ENCODE assay signal across 1 cellular context in genomic region chr3:121870710-121871109, GRCh38.
TF ChIP-seq lines count a peak whose summit lies in the region.

No MANE protein-coding gene starts in this region.

TF ChIP-seq in IMR-90, 13 proteins besides CTCF, POLR2A, EP300 and RAD21:
- TF ChIP-seq CEBPB (IDR thresholded peaks at IDR 0.05; ENCODE audit: low read depth, low read length) (no peak), BHLHE40 (IDR thresholded peaks at IDR 0.05; ENCODE audit: low read depth, low read length) (no peak), ELK1 (IDR thresholded peaks at IDR 0.05; ENCODE audit: borderline replicate concordance, low read depth, low read length) (no peak), RCOR1 (IDR thresholded peaks at IDR 0.05; ENCODE audit: insufficient replicate concordance, low read length) (no peak), CHD1 (IDR thresholded peaks at IDR 0.05; ENCODE audit: low read depth, low read length) (no peak), NFE2L2 (IDR thresholded peaks at IDR 0.05; ENCODE audit: low read depth, low read length) (no peak), SMC3 (IDR thresholded peaks at IDR 0.05; ENCODE audit: low read depth, low read length) (no peak), MXI1 (IDR thresholded peaks at IDR 0.05; ENCODE audit: borderline replicate concordance, low read depth, low read length) (no peak), MAZ (IDR thresholded peaks at IDR 0.05; ENCODE audit: borderline replicate concordance, low read depth, low read length) (no peak), USF2 (IDR thresholded peaks at IDR 0.05; ENCODE audit: low read depth, low read length) (no peak), MAFK (IDR thresholded peaks at IDR 0.05; ENCODE audit: low read depth, low read length) (no peak), RFX5 (IDR thresholded peaks at IDR 0.05; ENCODE audit: low read depth, low read length) (no peak), FOS (IDR thresholded peaks at IDR 0.05; ENCODE audit: low read depth, low read length) (no peak)
